Comparison of ENCODE assay signal across 35 cellular contexts in genomic region chr6:24451581-24452041, GRCh38. TPM values are rescaled to one million over a fixed set of nuclear protein-coding genes. Genes with fewer than 3 reads are reported as not detected.
DNase-seq lines count a peak whose midpoint lies in the region; ATAC-seq, FAIRE-seq and TF ChIP-seq lines count a peak whose summit lies in the region.
"Had no signal": no experiment of that assay in that cellular context is flagged by ENCODE, and none has a peak within 500 bp of the region (broad histone marks: within the 10 kb centered on the region; RNA-seq: fewer than 3 reads in every experiment).

No MANE protein-coding gene starts in this region.

- TF ChIP-seq CTCF in Calu3 (IDR thresholded peaks at IDR 0.05; ENCODE audit: unreplicated experiment) = no peak
- no peak for TF ChIP-seq CTCF in bronchial epithelial cell (IDR thresholded peaks at IDR 0.05; ENCODE audit: insufficient read depth, low read length, severe bottlenecking)
- no peak for TF ChIP-seq CTCF in mucosa of descending colon (IDR thresholded peaks at IDR 0.05)

- H3K27me3 ChIP-seq in bronchial epithelial cell (ENCODE audit: control insufficient read depth, insufficient read depth, low read length) = no peaks in the 10 kb centered on the region
- H3K27me3 ChIP-seq: BLaER1 treated with 17β-estradiol and CSF1 and Interleukin-3, amounts not matched to agents 10 nM and 100 nM; breast epithelium; neutrophil; tibial artery had no signal

- H3K36me3 ChIP-seq in bronchial epithelial cell (ENCODE audit: control insufficient read depth, insufficient read depth, low read length) = no peaks in the 10 kb centered on the region
- H3K36me3 ChIP-seq in mucosa of descending colon (ENCODE audit: low read depth) = no peaks in the 10 kb centered on the region
- H3K36me3 ChIP-seq: BLaER1 treated with 17β-estradiol and CSF1 and Interleukin-3, amounts not matched to agents 10 nM and 100 nM; breast epithelium; HAP-1; neutrophil had no signal

- no peak for FAIRE-seq in bronchial epithelial cell (lab: Jason Lieb, UNC)
- FAIRE-seq: endothelial cell of umbilical vein, G401.6 had no signal

- H3K9me3 Mint-ChIP-seq in Calu3 (ENCODE audit: low read depth, unreplicated experiment) = no peaks in the 10 kb centered on the region
- H3K9me3 Mint-ChIP-seq: activated CD8-positive, alpha-beta T cell treated with anti-CD3 and anti-CD28 coated beads for 36 hours; activated naive CD4-positive, alpha-beta T cell treated with anti-CD3 and anti-CD28 coated beads, Interleukin-2, amount 50 U/mL, for 72 hours; activated T-helper 2 cell treated with anti-CD3 and anti-CD28 coated beads, Interferon-gamma antibody, Interleukin-2, Interleukin-4, amounts not matched to agents 10 μg/mL and 5 μg/mL and 100 μg/mL, durations not matched to agents 14 hours and 24 hours and 36 hours; mesothelial cell of epicardium; naive B cell had no signal

- no peak overlapping the region for H3K4me3 ChIP-seq in bronchial epithelial cell (ENCODE audit: low read depth, low read length)
- H3K4me3 ChIP-seq in mucosa of descending colon = no peak overlapping the region
- H3K4me3 ChIP-seq: BLaER1 treated with 17β-estradiol and CSF1 and Interleukin-3, amounts not matched to agents 10 nM and 100 nM; breast epithelium; HAP-1; tibial artery had no signal

- no TSS peak for BruUV-seq in Calu3 (replicated peaks; lab: Mats Ljungman, UMichigan)

- H3K36me3 Mint-ChIP-seq in Calu3 (ENCODE audit: insufficient read depth, unreplicated experiment) = no peaks in the 10 kb centered on the region
- H3K36me3 Mint-ChIP-seq: activated naive CD4-positive, alpha-beta T cell treated with anti-CD3 and anti-CD28 coated beads, Interleukin-2, amount 50 U/mL, for 72 hours; mesothelial cell of epicardium; naive B cell had no signal

- H3K27me3 Mint-ChIP-seq in Calu3 (ENCODE audit: unreplicated experiment) = no peaks in the 10 kb centered on the region
- H3K27me3 Mint-ChIP-seq: activated CD8-positive, alpha-beta T cell treated with anti-CD3 and anti-CD28 coated beads for 36 hours; naive B cell; progenitor cell of endocrine pancreas had no signal

- intact Hi-C loops in Calu3 (cut with micrococcal nuclease; ENCODE audit: unreplicated experiment) (no loop called here), mucosa of descending colon (cut with DNase I, micrococcal nuclease) (no loop called here)

- CTCF ChIA-PET in Calu3 (lab: Charles Lee) = no interaction called here

- H3K4me1 ChIP-seq in mucosa of descending colon (ENCODE audit: low read depth) = no peaks in the 10 kb centered on the region
- H3K4me1 ChIP-seq: breast epithelium, HAP-1, tibial artery had no signal

- no peaks in the 10 kb centered on the region for H3K4me1 Mint-ChIP-seq in Calu3 (ENCODE audit: low read depth, unreplicated experiment)
- H3K4me1 Mint-ChIP-seq: naive B cell had no signal

- no peak overlapping the region for H3K27ac Mint-ChIP-seq in Calu3 (ENCODE audit: unreplicated experiment)
- H3K27ac Mint-ChIP-seq: activated CD8-positive, alpha-beta T cell treated with anti-CD3 and anti-CD28 coated beads for 36 hours; activated T-helper 2 cell treated with anti-CD3 and anti-CD28 coated beads, Interferon-gamma antibody, Interleukin-2, Interleukin-4, amounts not matched to agents 10 μg/mL and 5 μg/mL and 100 μg/mL, durations not matched to agents 14 hours and 24 hours and 36 hours; mesothelial cell of epicardium; naive B cell; progenitor cell of endocrine pancreas had no signal

- ATAC-seq in mucosa of descending colon (peak; percentile 18), HG02678 (IDR thresholded peaks at IDR 0.05; ENCODE audit: unreplicated experiment) (no peak)
- ATAC-seq: activated CD8-positive, alpha-beta T cell treated with anti-CD3 and anti-CD28 coated beads for 36 hours; activated naive CD4-positive, alpha-beta T cell treated with anti-CD3 and anti-CD28 coated beads, Interleukin-2, amount 50 U/mL, for 72 hours; sciatic nerve had no signal

- DNase-seq in Calu3 (peak; percentile 11), HuH-7 (ENCODE audit: low spot score) (peak; percentile 11), bronchial epithelial cell (ENCODE audit: low read depth) (peak; percentile 12), mucosa of descending colon (no peak), amygdala (lab: John Stamatoyannopoulos, UW) (no peak), 8988T (no peak)
- no peak for DNase-seq in activated CD4-positive, CD25-positive, alpha-beta regulatory T cell (lab: John Stamatoyannopoulos, UW)
- DNase-seq: activated CD4-positive, CD25-positive, alpha-beta regulatory T cell treated with anti-CD3 and anti-CD28 coated beads, Interleukin-2, amount 50 U/mL, for 72 hours; activated CD8-positive, alpha-beta T cell treated with anti-CD3 and anti-CD28 coated beads for 36 hours; activated T-cell treated with anti-CD3 and anti-CD28 coated beads for 4 hours; anterior cingulate cortex; COR-L47; DMS53; hippocampal formation; left cardiac atrium; naive B cell; NCI-H146; NCI-H226; NCI-H69; stimulated activated CD4-positive, alpha-beta T cell treated with anti-CD3 and anti-CD28 coated beads, Interleukin-12 subunit alpha, Interleukin-12 subunit beta, amount 100 ng/mL, for 4 hours; stimulated activated CD4-positive, alpha-beta T cell treated with anti-CD3 and anti-CD28 coated beads, Interleukin-2, amount 100 ng/mL, for 48 hours; tibial artery had no signal

- H3K4me3 Mint-ChIP-seq in Calu3 (ENCODE audit: low read depth, unreplicated experiment) = no peak overlapping the region
- H3K4me3 Mint-ChIP-seq: activated CD8-positive, alpha-beta T cell treated with anti-CD3 and anti-CD28 coated beads for 36 hours; mesothelial cell of epicardium; naive B cell had no signal

- H3K9me3 ChIP-seq in mucosa of descending colon = no peaks in the 10 kb centered on the region
- H3K9me3 ChIP-seq: BLaER1 treated with 17β-estradiol and CSF1 and Interleukin-3, amounts not matched to agents 10 nM and 100 nM; breast epithelium; HAP-1; neutrophil; tibial artery had no signal

RNA-seq across cellular contexts. Expression of gene GPLD1, which starts 37.8 kb away (rescaled TPM):
- 2.0 and 3.5 TPM in 2 replicates for total RNA-seq in Calu3 (2022)
- total RNA-seq in bronchial epithelial cell = 0.26 and 0.64 TPM in 2 replicates
- 1 to 10 TPM in 2 of 3 donors, under 1 TPM in 1; 0.36 to 5.8 (median 1.8) TPM for total RNA-seq in mucosa of descending colon
- total RNA-seq: RPMI7951 had no signal

RNA-seq across cellular contexts. Expression of gene ALDH5A1, which starts 43.2 kb away (rescaled TPM):
- total RNA-seq in Calu3 (2022) (22.2 and 23.2 TPM in 2 replicates), bronchial epithelial cell (0.53 and 1.9 TPM in 2 replicates), mucosa of descending colon (10 to 100 TPM in 1 of 3 donors, 1 to 10 TPM in 2; 5.9 to 18.2 (median 8.1) TPM)

RNA-seq across cellular contexts. Expression of gene MRS2, which starts 48.9 kb away (rescaled TPM):
- 56.0 and 56.7 TPM in 2 replicates for total RNA-seq in Calu3 (2022)
- 16.4 and 24.0 TPM in 2 replicates for total RNA-seq in bronchial epithelial cell
- total RNA-seq in mucosa of descending colon = 10 to 100 TPM; 25.4 to 32.1 (median 28.9) TPM

Comparison
In these comparisons a context has a peak if more than half of its experiments do, and no peak if none do; other contexts are left out.
1. DNase-seq: peak in Calu3 (single experiment), HuH-7 (single experiment) and bronchial epithelial cell (single experiment); none in mucosa of descending colon (0 of 3), amygdala (0 of 56), 8988T (single experiment) and activated CD4-positive, CD25-positive, alpha-beta regulatory T cell (0 of 4).